Comparison of ENCODE assay signal across 8 cellular contexts in the genomic region with DNA sequence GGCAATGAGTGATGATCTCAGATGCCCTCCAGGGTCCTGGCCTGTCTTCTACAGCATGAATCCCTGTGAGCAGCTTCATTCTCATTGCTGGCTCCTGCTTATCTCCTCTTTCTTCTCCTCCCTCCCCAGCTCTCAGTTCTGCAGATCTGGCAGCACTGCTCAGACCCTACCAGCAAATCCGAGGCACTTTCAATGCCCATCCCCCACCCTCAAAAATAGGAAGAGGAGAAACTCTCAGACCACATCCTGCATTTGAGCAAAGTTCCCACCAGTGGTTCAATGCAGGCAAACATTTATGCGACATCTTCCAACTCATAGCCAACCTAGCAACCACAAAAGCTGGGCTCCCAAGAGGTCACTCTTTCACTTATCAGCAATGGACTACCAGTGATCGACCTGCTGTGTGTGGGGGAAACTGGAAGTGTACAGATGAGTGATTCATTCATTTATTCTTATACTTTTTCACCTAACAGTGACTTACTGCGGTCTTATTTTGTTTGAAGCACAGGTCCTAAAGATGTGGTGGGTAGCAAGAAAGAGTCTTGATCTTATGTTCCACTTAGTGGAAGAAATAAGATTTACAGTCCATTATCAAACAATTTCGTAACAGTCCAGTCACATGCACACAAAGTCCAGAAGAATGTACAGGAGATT. TPM values are rescaled to one million over a fixed set of nuclear protein-coding genes. Genes with fewer than 3 reads are reported as not detected.
DNase-seq lines count a peak whose midpoint lies in the region; ATAC-seq and TF ChIP-seq lines count a peak whose summit lies in the region.

No MANE protein-coding gene starts in this region.

- POLR2A ChIA-PET in OCI-LY7 (lab: Charles Lee), result interaction anchor here (0.6 to 8.9 kb wide), 18 partner anchors 10 to 477 kb away, joined by 3 to 114 read pairs (median 6); a partner anchor contains a TSS

- no peaks in the 10 kb centered on the region for H3K9me2 ChIP-seq in OCI-LY7 (ENCODE audit: insufficient read depth, low read length)

- CTCF ChIA-PET in OCI-LY7 (lab: Charles Lee; ENCODE audit: unreplicated experiment), result interaction anchor here (0.6 to 2.1 kb wide), 4 partner anchors 82 to 286 kb away, joined by 3 to 4 read pairs (median 4); a partner anchor contains a TSS

- no peak for TF ChIP-seq POLR2A in prostate gland (IDR thresholded peaks at IDR 0.05)

- peaks cover 81 to 90% of the 10 kb centered on the region in 2 donors for H3K4me1 Mint-ChIP-seq in effector memory CD8-positive, alpha-beta T cell (ENCODE audit: low read depth in 2 of 2)

- BruUV-seq in OCI-LY7 (replicated peaks; lab: Mats Ljungman, UMichigan), result TSS peak; percentile 88

- H3K36me3 ChIP-seq in OCI-LY7 (ENCODE audit: insufficient read depth, low read length) (no peaks in the 10 kb centered on the region), prostate gland (no peaks in the 10 kb centered on the region)

- peak overlapping the region; percentile 53 for H3K4me3 ChIP-seq in OCI-LY7 (ENCODE audit: low read depth, low read length, poor library complexity, severe bottlenecking)
- H3K4me3 ChIP-seq in prostate gland, result no peak overlapping the region

- H3K9me3 Mint-ChIP-seq in effector memory CD8-positive, alpha-beta T cell, result peaks cover 0 to 9% of the 10 kb centered on the region in 2 donors

- peak overlapping the region; percentile 95 to 99 for H3K27ac Mint-ChIP-seq in effector memory CD8-positive, alpha-beta T cell

- TF ChIP-seq CTCF in OCI-LY7 (conservative IDR thresholded peaks at IDR 0.05; ENCODE audit: low read length) (no peak), prostate gland (IDR thresholded peaks at IDR 0.05) (no peak)

- WGBS in prostate gland, result 70% methylated on average over 5 of the region's 5 CpGs

- H3K27me3 Mint-ChIP-seq in effector memory CD8-positive, alpha-beta T cell, result no peaks in the 10 kb centered on the region

- DNase-seq in stimulated activated CD4-positive, alpha-beta T cell treated with anti-CD3 and anti-CD28 coated beads, Interleukin-1b, Interleukin-23, amount 100 ng/mL, for 48 hours, result peak; percentile 67
- no peak for DNase-seq in stimulated activated CD4-positive, alpha-beta T cell treated with anti-CD3 and anti-CD28 coated beads, Interleukin-4, amount 100 ng/mL, for 1 hour
- DNase-seq in OCI-LY7 (ENCODE audit: low spot score) (peak; percentile 93), posterior cingulate gyrus (no peak), NCI-H1417 treated with DMSO at 0.1 percent for 48 hours (lab: John Stamatoyannopoulos, UW) (no peak), prostate gland (ENCODE audit: low spot score) (no peak)
- peak in 2 of 3 experiments; percentile 38 to 40 for DNase-seq in effector memory CD8-positive, alpha-beta T cell

- ATAC-seq in HG02938 (IDR thresholded peaks at IDR 0.05; ENCODE audit: unreplicated experiment), result peak; percentile 55
- peak; percentile 40 for ATAC-seq in effector memory CD8-positive, alpha-beta T cell (replicated peaks)

- H3K36me3 Mint-ChIP-seq in effector memory CD8-positive, alpha-beta T cell (ENCODE audit: insufficient read depth), result peaks cover 12% of the 10 kb centered on the region

- no peaks in the 10 kb centered on the region for H4K20me1 ChIP-seq in OCI-LY7 (ENCODE audit: insufficient read depth, low read length)

- H3K27ac ChIP-seq in OCI-LY7 (ENCODE audit: low read depth, low read length, poor library complexity, severe bottlenecking) (peak overlapping the region; percentile 97), prostate gland (no peak overlapping the region)

- no peaks in the 10 kb centered on the region for H3K79me2 ChIP-seq in OCI-LY7 (ENCODE audit: insufficient read depth, low read depth, low read length)

- no peaks in the 10 kb centered on the region for H3K9me3 ChIP-seq in OCI-LY7 (ENCODE audit: low read length)
- no peaks in the 10 kb centered on the region for H3K9me3 ChIP-seq in prostate gland

- H3K4me2 ChIP-seq in OCI-LY7 (ENCODE audit: low read length), result peak overlapping the region; percentile 87

- H3K4me3 Mint-ChIP-seq in effector memory CD8-positive, alpha-beta T cell, result peak overlapping the region; percentile 77 to 83

- H3K27me3 ChIP-seq in prostate gland (replicated peaks; ENCODE audit: insufficient read depth), result no peaks in the 10 kb centered on the region

- peaks cover 87% of the 10 kb centered on the region for H3K4me1 ChIP-seq in OCI-LY7 (ENCODE audit: insufficient read depth, low read length, poor library complexity, severe bottlenecking)
- no peaks in the 10 kb centered on the region for H3K4me1 ChIP-seq in prostate gland (replicated peaks)

- intact Hi-C loops in OCI-LY7 (cut with micrococcal nuclease; ENCODE audit: unreplicated experiment) (loop anchor here (2.0 to 5.0 kb wide), 6 partner anchors 17 to 536 kb away; a partner anchor contains a TSS), posterior cingulate gyrus (cut with DNase I) (no loop called here), prostate gland (cut with DNase I) (loop anchor here (2.0 to 5.0 kb wide), 2 partner anchors 126 to 179 kb away; no protein-coding TSS in a partner anchor)

- H2AFZ ChIP-seq in OCI-LY7 (ENCODE audit: low read length), result peak overlapping the region; percentile 80; the same call in 1 of the 2 replicates

RNA-seq across cellular contexts. Expression of a gene that starts 5.8 kb away (rescaled TPM):
- 37.1 and 50.6 TPM in 2 replicates for total RNA-seq in OCI-LY7 (2014; rRNA removed; shearing (Covaris generic))
- 88.7 and 95.4 TPM in 2 replicates for total RNA-seq in OCI-LY7 (2022)
- 10 to 100 TPM in 1 of 2 donors, under 1 TPM in 1; 0.82 to 10.6 TPM for total RNA-seq in prostate gland

RNA-seq across cellular contexts. Expression of a gene that starts 21.3 kb away (rescaled TPM):
- 34.4 and 39.9 TPM in 2 replicates for total RNA-seq in OCI-LY7 (2014; rRNA removed; shearing (Covaris generic))
- total RNA-seq in OCI-LY7 (2022) (9.8 and 13.5 TPM in 2 replicates), prostate gland (10 to 100 TPM; 25.4 to 37.2 TPM)

Comparison
In these comparisons a context has a peak if more than half of its experiments do, and no peak if none do; other contexts are left out.
1. DNase-seq: peak in stimulated activated CD4-positive, alpha-beta T cell treated with anti-CD3 and anti-CD28 coated beads, Interleukin-1b, Interleukin-23, amount 100 ng/mL, for 48 hours (single experiment), OCI-LY7 (single experiment) and effector memory CD8-positive, alpha-beta T cell (2 of 3); none in stimulated activated CD4-positive, alpha-beta T cell treated with anti-CD3 and anti-CD28 coated beads, Interleukin-4, amount 100 ng/mL, for 1 hour (single experiment), posterior cingulate gyrus (0 of 10), NCI-H1417 treated with DMSO at 0.1 percent for 48 hours (single experiment) and prostate gland (single experiment).